ENCODE assay signal across 8 cellular contexts in genomic region chrX:110317820-110318663, GRCh38. TPM values are rescaled to one million over a fixed set of nuclear protein-coding genes. Genes with fewer than 3 reads are reported as not detected.
DNase-seq lines count a peak whose midpoint lies in the region; TF ChIP-seq lines count a peak whose summit lies in the region.

Gene AMMECR1 (minus strand): TSS chrX:110318085. CDS start chrX:110318071, 14 bp downstream.

- H2AFZ ChIP-seq in neuron (ENCODE audit: low read depth, low read length): peak within 1 kb of the TSS; percentile 39

- TF ChIP-seq POLR2A in Raji (IDR thresholded peaks at IDR 0.05; ENCODE audit: insufficient read depth, low read depth, low read length): peak; percentile 68

- H3K4me1 ChIP-seq in neuron (ENCODE audit: insufficient read depth, low read length) (peaks cover 3% of the 10 kb centered on the region), stomach smooth muscle (ENCODE audit: control insufficient read depth, insufficient read depth, low read length) (no peaks in the 10 kb centered on the region)

- H3K9ac ChIP-seq in stomach smooth muscle (ENCODE audit: low read length in 2 of 2): peak within 1 kb of the TSS; percentile 69 to 76

- TF ChIP-seq CTCF in foreskin fibroblast (IDR thresholded peaks at IDR 0.05; ENCODE audit: low read depth, low read length): no peak

- H3K4me3 ChIP-seq in H7 (ENCODE audit: insufficient read depth, low read depth, low read length) (peak within 1 kb of the TSS; percentile 85), foreskin fibroblast (ENCODE audit: low read depth in 1 of 2, low read length in 2 of 2) (peak within 1 kb of the TSS; percentile 67 to 77), neuron (ENCODE audit: low read length) (peak within 1 kb of the TSS; percentile 87), stomach smooth muscle (ENCODE audit: low read length in 2 of 2) (peak within 1 kb of the TSS; percentile 72 to 80)

- DNase-seq in ELF-1 (ENCODE audit: low read depth, low spot score): peak; percentile 87
- DNase-seq in H7: peak; percentile 95
- DNase-seq in M059J (ENCODE audit: low read depth): peak; percentile 82
- peak; percentile 92 for DNase-seq in activated effector memory CD4-positive, alpha-beta T cell treated with anti-CD3 and anti-CD28 coated beads, Interleukin-2, amount 50 U/mL, for 16 hours
- DNase-seq in foreskin fibroblast: peak; percentile 79 to 91

- no peaks in the 10 kb centered on the region; the same call in 1 of the 2 replicates for H3K27me3 ChIP-seq in H7 (ENCODE audit: control insufficient read depth, insufficient read depth, low read length)
- no peaks in the 10 kb centered on the region for H3K27me3 ChIP-seq in neuron (ENCODE audit: insufficient read depth, low read length)
- H3K27me3 ChIP-seq in stomach smooth muscle (ENCODE audit: control insufficient read depth in 1 of 2, insufficient read depth in 2 of 2, low read length in 2 of 2): peaks cover 0 to 9% of the 10 kb centered on the region in 2 donors

- no peaks in the 10 kb centered on the region for H3K9me3 ChIP-seq in neuron (ENCODE audit: low read length)
- H3K9me3 ChIP-seq in stomach smooth muscle (ENCODE audit: control insufficient read depth in 2 of 2, low read length in 2 of 2): no peaks in the 10 kb centered on the region

- H3K27ac ChIP-seq in stomach smooth muscle (ENCODE audit: low read length): peak within 1 kb of the TSS; percentile 42

- no peaks in the 10 kb centered on the region for H3K36me3 ChIP-seq in H7 (replicated peaks; ENCODE audit: control insufficient read depth, insufficient read depth, low read length)
- no peaks in the 10 kb centered on the region for H3K36me3 ChIP-seq in neuron (ENCODE audit: insufficient read depth, low read length)
- H3K36me3 ChIP-seq in stomach smooth muscle (ENCODE audit: control insufficient read depth in 2 of 2, insufficient read depth in 2 of 2, low read length in 2 of 2): no peaks in the 10 kb centered on the region

RNA-seq across cellular contexts. Expression of gene AMMECR1, which starts in this region (rescaled TPM):
- 33.2 and 34.4 TPM in 2 replicates for total RNA-seq in H7 (2014; rRNA removed; shearing (Covaris generic))
- 18.5 and 29.5 TPM in 2 replicates for total RNA-seq in M059J (2014; rRNA removed; shearing (Covaris generic))

Comparison
In these comparisons a context has a peak if more than half of its experiments do, and no peak if none do; other contexts are left out.
1. Peak in every context shown above with its lines: DNase-seq, H3K4me3 ChIP-seq and H3K27ac ChIP-seq.